In genomic region chr22:33341611-33342010, GRCh38 we compare ENCODE assay signal across 25 cellular contexts.
"Had no signal": no experiment of that assay in that cellular context is flagged by ENCODE, and none has a peak within 500 bp of the region (broad histone marks: within the 10 kb centered on the region; RNA-seq: fewer than 3 reads in every experiment).

No MANE protein-coding gene starts in this region.

- H3K4me3 Mint-ChIP-seq: activated CD4-positive, alpha-beta memory T cell treated with anti-CD3 and anti-CD28 coated beads for 36 hours; activated CD4-positive, alpha-beta T cell treated with anti-CD3 and anti-CD28 coated beads for 36 hours; activated CD4-positive, alpha-beta T cell treated with anti-CD3 and anti-CD28 coated beads, Interleukin-2, amount 10 ng/mL, durations not matched to agents 24 days and 14 days; activated CD8-positive, alpha-beta memory T cell treated with anti-CD3 and anti-CD28 coated beads, Interleukin-2, amount 10 ng/mL, durations not matched to agents 7 days and 5 days; activated CD8-positive, alpha-beta T cell treated with anti-CD3 and anti-CD28 coated beads, Interleukin-2, amount 10 ng/mL, durations not matched to agents 7 days and 5 days; activated naive CD4-positive, alpha-beta T cell treated with anti-CD3 and anti-CD28 coated beads, Interleukin-2, amount 10 ng/mL, durations not matched to agents 7 days and 5 days; activated naive CD8-positive, alpha-beta T cell treated with anti-CD3 and anti-CD28 coated beads, Interleukin-2, amount 10 ng/mL, durations not matched to agents 7 days and 5 days; activated T-helper 1 cell treated with anti-CD3 and anti-CD28 coated beads, Interleukin-12 subunit alpha, Interleukin-12 subunit beta, Interleukin-2, Interleukin-4 antibody, amounts not matched to agents 30 ng/mL and 10 ng/mL and 1 ng/mL, durations not matched to agents 14 hours and 24 hours and 36 hours; brain; central memory CD8-positive, alpha-beta T cell; dendritic cell treated with granulocyte-macrophage colony-stimulating factor and Interleukin-4, amounts not matched to agents 40 ng/mL and 50 ng/mL, for 4 days; endodermal cell had no signal

- H3K27me3 Mint-ChIP-seq: activated CD4-positive, alpha-beta memory T cell treated with anti-CD3 and anti-CD28 coated beads for 36 hours; activated CD4-positive, alpha-beta T cell treated with anti-CD3 and anti-CD28 coated beads for 36 hours; activated CD4-positive, alpha-beta T cell treated with anti-CD3 and anti-CD28 coated beads, Interleukin-2, amount 10 ng/mL, durations not matched to agents 24 days and 14 days; activated CD8-positive, alpha-beta memory T cell treated with anti-CD3 and anti-CD28 coated beads, Interleukin-2, amount 10 ng/mL, durations not matched to agents 7 days and 5 days; activated naive CD4-positive, alpha-beta T cell treated with anti-CD3 and anti-CD28 coated beads, Interleukin-2, amount 10 ng/mL, durations not matched to agents 7 days and 5 days; activated naive CD8-positive, alpha-beta T cell treated with anti-CD3 and anti-CD28 coated beads, Interleukin-2, amount 10 ng/mL, durations not matched to agents 7 days and 5 days; brain; central memory CD8-positive, alpha-beta T cell; dendritic cell treated with granulocyte-macrophage colony-stimulating factor and Interleukin-4, amounts not matched to agents 40 ng/mL and 50 ng/mL, for 4 days had no signal

- ATAC-seq: activated CD4-positive, alpha-beta T cell treated with anti-CD3 and anti-CD28 coated beads for 36 hours; activated CD8-positive, alpha-beta memory T cell treated with anti-CD3 and anti-CD28 coated beads, Interleukin-2, amount 10 ng/mL, durations not matched to agents 7 days and 5 days; activated CD8-positive, alpha-beta T cell treated with anti-CD3 and anti-CD28 coated beads, Interleukin-2, amount 10 ng/mL, durations not matched to agents 7 days and 5 days; activated naive CD4-positive, alpha-beta T cell treated with anti-CD3 and anti-CD28 coated beads, Interleukin-2, amount 50 U/mL, for 72 hours; foreskin keratinocyte; gastrocnemius medialis had no signal

- H3K36me3 Mint-ChIP-seq: activated CD4-positive, alpha-beta memory T cell treated with anti-CD3 and anti-CD28 coated beads for 36 hours; activated CD8-positive, alpha-beta memory T cell treated with anti-CD3 and anti-CD28 coated beads, Interleukin-2, amount 10 ng/mL, durations not matched to agents 7 days and 5 days; activated naive CD4-positive, alpha-beta T cell treated with anti-CD3 and anti-CD28 coated beads, Interleukin-2, amount 10 ng/mL, durations not matched to agents 7 days and 5 days; activated naive CD4-positive, alpha-beta T cell treated with anti-CD3 and anti-CD28 coated beads, Interleukin-2, amount 50 U/mL, for 72 hours; activated naive CD8-positive, alpha-beta T cell treated with anti-CD3 and anti-CD28 coated beads, Interleukin-2, amount 10 ng/mL, durations not matched to agents 7 days and 5 days had no signal

- DNase-seq: activated CD4-positive, alpha-beta memory T cell treated with anti-CD3 and anti-CD28 coated beads for 36 hours; activated CD4-positive, alpha-beta T cell treated with anti-CD3 and anti-CD28 coated beads for 36 hours; activated CD4-positive, alpha-beta T cell treated with anti-CD3 and anti-CD28 coated beads, Interleukin-2, amount 10 ng/mL, durations not matched to agents 24 days and 14 days; activated CD4-positive, CD25-positive, alpha-beta regulatory T cell; activated CD4-positive, CD25-positive, alpha-beta regulatory T cell treated with anti-CD3 and anti-CD28 coated beads, Interleukin-2, amount 50 U/mL, for 72 hours; activated CD8-positive, alpha-beta memory T cell treated with anti-CD3 and anti-CD28 coated beads, Interleukin-2, amount 10 ng/mL, durations not matched to agents 7 days and 5 days; activated CD8-positive, alpha-beta memory T cell treated with anti-CD3 and anti-CD28 coated beads, Interleukin-2, amount 50 U/mL, for 4 hours; activated CD8-positive, alpha-beta T cell treated with anti-CD3 and anti-CD28 coated beads, Interleukin-2, amount 10 ng/mL, durations not matched to agents 7 days and 5 days; activated gamma-delta T cell; activated naive CD4-positive, alpha-beta T cell; activated naive CD4-positive, alpha-beta T cell treated with anti-CD3 and anti-CD28 coated beads, Interleukin-2, amount 10 ng/mL, durations not matched to agents 7 days and 5 days; activated naive CD8-positive, alpha-beta T cell treated with anti-CD3 and anti-CD28 coated beads, Interleukin-2, amount 10 ng/mL, durations not matched to agents 7 days and 5 days; activated T-cell treated with anti-CD3 and anti-CD28 coated beads, Interleukin-2, amount 50 U/mL, for 1 hour; activated T-cell treated with anti-CD3 and anti-CD28 coated beads, Interleukin-2, amount 50 U/mL, for 48 hours; dorsolateral prefrontal cortex; effector memory CD4-positive, alpha-beta T cell; foreskin keratinocyte; gastrocnemius medialis; T-helper 2 cell had no signal

- H3K9me3 Mint-ChIP-seq: activated CD4-positive, alpha-beta memory T cell treated with anti-CD3 and anti-CD28 coated beads for 36 hours; activated CD4-positive, alpha-beta T cell treated with anti-CD3 and anti-CD28 coated beads, Interleukin-2, amount 10 ng/mL, durations not matched to agents 24 days and 14 days; activated naive CD4-positive, alpha-beta T cell treated with anti-CD3 and anti-CD28 coated beads, Interleukin-2, amount 50 U/mL, for 72 hours; brain; central memory CD8-positive, alpha-beta T cell; endodermal cell had no signal

- H3K4me1 Mint-ChIP-seq: activated CD4-positive, alpha-beta T cell treated with anti-CD3 and anti-CD28 coated beads for 36 hours; activated CD4-positive, alpha-beta T cell treated with anti-CD3 and anti-CD28 coated beads, Interleukin-2, amount 10 ng/mL, durations not matched to agents 24 days and 14 days; activated CD8-positive, alpha-beta memory T cell treated with anti-CD3 and anti-CD28 coated beads, Interleukin-2, amount 10 ng/mL, durations not matched to agents 7 days and 5 days; activated naive CD4-positive, alpha-beta T cell treated with anti-CD3 and anti-CD28 coated beads, Interleukin-2, amount 10 ng/mL, durations not matched to agents 7 days and 5 days; activated naive CD8-positive, alpha-beta T cell treated with anti-CD3 and anti-CD28 coated beads, Interleukin-2, amount 10 ng/mL, durations not matched to agents 7 days and 5 days; brain; central memory CD8-positive, alpha-beta T cell; endodermal cell had no signal

- H3K27ac Mint-ChIP-seq: activated CD4-positive, alpha-beta memory T cell treated with anti-CD3 and anti-CD28 coated beads for 36 hours; activated CD4-positive, alpha-beta T cell treated with anti-CD3 and anti-CD28 coated beads for 36 hours; activated CD4-positive, alpha-beta T cell treated with anti-CD3 and anti-CD28 coated beads, Interleukin-2, amount 10 ng/mL, durations not matched to agents 24 days and 14 days; activated CD8-positive, alpha-beta memory T cell treated with anti-CD3 and anti-CD28 coated beads, Interleukin-2, amount 10 ng/mL, durations not matched to agents 7 days and 5 days; activated CD8-positive, alpha-beta T cell treated with anti-CD3 and anti-CD28 coated beads, Interleukin-2, amount 10 ng/mL, durations not matched to agents 7 days and 5 days; activated naive CD4-positive, alpha-beta T cell treated with anti-CD3 and anti-CD28 coated beads, Interleukin-2, amount 10 ng/mL, durations not matched to agents 7 days and 5 days; activated naive CD4-positive, alpha-beta T cell treated with anti-CD3 and anti-CD28 coated beads, Interleukin-2, amount 50 U/mL, for 72 hours; activated naive CD8-positive, alpha-beta T cell treated with anti-CD3 and anti-CD28 coated beads, Interleukin-2, amount 10 ng/mL, durations not matched to agents 7 days and 5 days; activated T-helper 1 cell treated with anti-CD3 and anti-CD28 coated beads, Interleukin-12 subunit alpha, Interleukin-12 subunit beta, Interleukin-2, Interleukin-4 antibody, amounts not matched to agents 30 ng/mL and 10 ng/mL and 1 ng/mL, durations not matched to agents 14 hours and 24 hours and 36 hours; brain; dendritic cell treated with granulocyte-macrophage colony-stimulating factor and Interleukin-4, amounts not matched to agents 40 ng/mL and 50 ng/mL, for 4 days; endodermal cell had no signal
